In genomic region chr5:56124885-56125250, GRCh38 we compare ENCODE assay signal across 19 cellular contexts.
DNase-seq lines count a peak whose midpoint lies in the region; ATAC-seq and TF ChIP-seq lines count a peak whose summit lies in the region.
"Had no signal": no experiment of that assay in that cellular context is flagged by ENCODE, and none has a peak within 500 bp of the region (broad histone marks: within the 10 kb centered on the region; RNA-seq: fewer than 3 reads in every experiment).

No MANE protein-coding gene starts in this region.

- intact Hi-C loops in Panc1 (cut with micrococcal nuclease; ENCODE audit: unreplicated experiment): no loop called here
- intact Hi-C loops in stomach (cut with DNase I; ENCODE audit: low total_unique reads): no loop called here

- H3K4me3 ChIP-seq in Panc1 (ENCODE audit: low read depth in 2 of 2, low read length in 2 of 2) (no peak overlapping the region), fibroblast of lung (replicated peaks in 1 of 4; ENCODE audit: control extremely low read depth in 1 of 4, insufficient read depth in 1 of 4, low read depth in 3 of 4, low read length in 4 of 4) (no peak overlapping the region), stomach (no peak overlapping the region), H7 (ENCODE audit: insufficient read depth, low read depth, low read length) (no peak overlapping the region)
- H3K4me3 ChIP-seq: esophagus squamous epithelium, ovary, sigmoid colon, testis had no signal

- no peak for TF ChIP-seq CTCF in Panc1 (IDR thresholded peaks at IDR 0.05)
- TF ChIP-seq CTCF in fibroblast of lung (conservative IDR thresholded peaks at IDR 0.05 in 1 of 2, IDR thresholded peaks at IDR 0.05 in 1 of 2; ENCODE audit: low read depth in 1 of 2, low read length in 2 of 2): no peak
- TF ChIP-seq CTCF in stomach (IDR thresholded peaks at IDR 0.05): no peak

- CTCF ChIA-PET in Panc1 (lab: Charles Lee): interaction anchor here (0.6 kb wide), 1 partner anchor 704 kb away, joined by 3 read pairs; no protein-coding TSS in a partner anchor

- H3K4me1 ChIP-seq in Panc1 (ENCODE audit: control insufficient read depth, insufficient read depth, low read length) (peaks cover 21% of the 10 kb centered on the region; the same call in 1 of the 2 replicates), fibroblast of lung (ENCODE audit: control insufficient read depth, extremely low read depth, insufficient read depth, low read length) (peaks cover 12% of the 10 kb centered on the region), stomach (peaks cover 7 to 14% (median 13%) of the 10 kb centered on the region in 4 donors)

- no peak for TF ChIP-seq POLR2A in stomach (IDR thresholded peaks at IDR 0.05)

- DNase-seq in NOMO-1 treated with DMSO at 0.1 percent for 48 hours (lab: John Stamatoyannopoulos, UW; ENCODE audit: unreplicated experiment) (peak; percentile 32), NOMO-1 treated with dmso at 0.1 percent for 144 hours (lab: John Stamatoyannopoulos, UW; ENCODE audit: unreplicated experiment) (no peak), Panc1 (ENCODE audit: low read depth, low spot score) (no peak), fibroblast of lung (ENCODE audit: low read depth in 2 of 2) (peak in 1 of 2 donors; percentile 31), stomach (no peak), H7 (no peak)
- no peak for DNase-seq in activated CD4-positive, CD25-positive, alpha-beta regulatory T cell treated with anti-CD3 and anti-CD28 coated beads, Interleukin-2, amount 50 U/mL, for 72 hours
- DNase-seq: 8988T; activated CD4-positive, alpha-beta T cell treated with anti-CD3 and anti-CD28 coated beads for 1 hour; activated gamma-delta T cell treated with Interleukin-2 at 50 U/mL for 16 hours; CD4-positive, alpha-beta memory T cell; DMS79; esophagus squamous epithelium; NCI-H82; ovary; sigmoid colon; stimulated activated CD4-positive, alpha-beta T cell treated with anti-CD3 and anti-CD28 coated beads, Interleukin-4, amount 100 ng/mL, for 24 hours; testis had no signal

- H3K27me3 ChIP-seq in Panc1 (ENCODE audit: control insufficient read depth, insufficient read depth, low read length) (no peaks in the 10 kb centered on the region), fibroblast of lung (ENCODE audit: control insufficient read depth, insufficient read depth, low read length) (no peaks in the 10 kb centered on the region), stomach (no peaks in the 10 kb centered on the region), H7 (ENCODE audit: control insufficient read depth, insufficient read depth, low read length) (no peaks in the 10 kb centered on the region)
- H3K27me3 ChIP-seq: esophagus squamous epithelium, ovary, sigmoid colon, testis had no signal

- ATAC-seq in Panc1: no peak
- no peak for ATAC-seq in HG02763 (IDR thresholded peaks at IDR 0.05; ENCODE audit: unreplicated experiment)

- no peaks in the 10 kb centered on the region for H3K9me3 ChIP-seq in Panc1 (ENCODE audit: control insufficient read depth, insufficient read depth, low read depth, low read length)
- H3K9me3 ChIP-seq in fibroblast of lung (ENCODE audit: control insufficient read depth, insufficient read depth, low read depth, low read length): no peaks in the 10 kb centered on the region
- no peaks in the 10 kb centered on the region for H3K9me3 ChIP-seq in stomach
- H3K9me3 ChIP-seq: esophagus squamous epithelium, ovary, sigmoid colon, testis had no signal

- no peak overlapping the region for H3K4me2 ChIP-seq in fibroblast of lung (ENCODE audit: extremely low read depth, insufficient read depth, low read length)

- H3K27ac ChIP-seq in Panc1 (ENCODE audit: low read length) (peak overlapping the region; percentile 62), fibroblast of lung (ENCODE audit: insufficient read depth, low read length) (peak overlapping the region; percentile 78), stomach (peak overlapping the region in 4 of 5 donors; percentile 11 to 73 (median 63))

- H3K79me2 ChIP-seq in fibroblast of lung (ENCODE audit: control insufficient read depth, insufficient read depth, low read length): no peaks in the 10 kb centered on the region

- no peak overlapping the region for H2AFZ ChIP-seq in fibroblast of lung (ENCODE audit: low read length)

- no peaks in the 10 kb centered on the region for H4K20me1 ChIP-seq in fibroblast of lung (ENCODE audit: control insufficient read depth, extremely low read depth, insufficient read depth, low read length)

- no peak for TF ChIP-seq EP300 in stomach (IDR thresholded peaks at IDR 0.05)

- H3K9ac ChIP-seq in fibroblast of lung (ENCODE audit: insufficient read depth, low read length): no peak overlapping the region

- in situ Hi-C loops in Panc1 (cut with HindIII; ENCODE audit: low pct_unique_long_range_greater_than_20kb, low sequenced_read_pairs): no loop called here

- BruUV-seq in Panc1 (replicated peaks; lab: Mats Ljungman, UMichigan): no TSS peak

- no peaks in the 10 kb centered on the region for H3K36me3 ChIP-seq in Panc1 (ENCODE audit: control insufficient read depth, insufficient read depth, low read length)
- H3K36me3 ChIP-seq in fibroblast of lung (ENCODE audit: control insufficient read depth, insufficient read depth, low read length): no peaks in the 10 kb centered on the region
- no peaks in the 10 kb centered on the region for H3K36me3 ChIP-seq in stomach
- no peaks in the 10 kb centered on the region for H3K36me3 ChIP-seq in H7 (replicated peaks; ENCODE audit: control insufficient read depth, insufficient read depth, low read length)
- H3K36me3 ChIP-seq: esophagus squamous epithelium, ovary, sigmoid colon had no signal

- POLR2A ChIA-PET in Panc1 (lab: Charles Lee): no interaction called here
